Comparison of ENCODE assay signal across 25 cellular contexts in the genomic region with DNA sequence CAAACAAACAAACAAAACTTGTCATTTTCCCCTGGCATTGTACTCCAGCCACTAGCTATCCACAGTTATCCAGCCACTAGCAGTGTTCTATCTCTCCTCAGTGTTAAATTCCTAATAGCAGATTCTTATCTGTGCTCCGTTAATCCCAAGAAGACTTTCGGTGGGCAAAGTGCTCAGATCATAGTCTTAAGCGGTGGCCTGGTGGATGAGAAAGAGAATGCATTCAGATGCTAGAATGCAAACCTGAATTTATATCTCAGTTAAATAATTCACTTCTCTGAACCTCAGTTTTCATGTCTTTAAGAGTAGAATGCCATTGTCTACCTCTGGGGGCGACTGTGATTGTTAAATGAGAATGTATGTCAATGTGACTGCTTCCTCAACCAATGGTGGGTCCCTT. TPM values are rescaled to one million over a fixed set of nuclear protein-coding genes. Genes with fewer than 3 reads are reported as not detected.
"Had no signal": no experiment of that assay in that cellular context is flagged by ENCODE, and none has a peak within 500 bp of the region (broad histone marks: within the 10 kb centered on the region; RNA-seq: fewer than 3 reads in every experiment).

No MANE protein-coding gene starts in this region.

- H3K9me3 ChIP-seq: ascending aorta had no signal

- H3K27ac Mint-ChIP-seq: activated CD4-positive, alpha-beta memory T cell treated with anti-CD3 and anti-CD28 coated beads for 36 hours; activated CD4-positive, alpha-beta T cell treated with anti-CD3 and anti-CD28 coated beads, Interleukin-2, amount 10 ng/mL, durations not matched to agents 7 days and 5 days; activated naive CD4-positive, alpha-beta T cell treated with anti-CD3 and anti-CD28 coated beads, Interleukin-2, amount 50 U/mL, for 72 hours; activated naive CD8-positive, alpha-beta T cell treated with anti-CD3 and anti-CD28 coated beads, Interleukin-2, amount 50 U/mL, for 24 hours; T-cell had no signal

- H3K4me3 ChIP-seq: ascending aorta, MG63, SK-N-MC had no signal

- H3K27ac ChIP-seq: ascending aorta, KMS-11, SK-N-MC had no signal

- H3K27me3 ChIP-seq: ascending aorta had no signal

- H3K4me1 ChIP-seq: ascending aorta had no signal

- H3K4me2 ChIP-seq: KMS-11 had no signal

- H3K36me3 ChIP-seq: ascending aorta, MG63 had no signal

- DNase-seq: activated CD4-positive, alpha-beta memory T cell treated with anti-CD3 and anti-CD28 coated beads for 36 hours; activated CD4-positive, alpha-beta T cell treated with anti-CD3 and anti-CD28 coated beads, Interleukin-2, amount 10 ng/mL, durations not matched to agents 7 days and 5 days; activated CD4-positive, CD25-positive, alpha-beta regulatory T cell; activated CD8-positive, alpha-beta memory T cell treated with anti-CD3 and anti-CD28 coated beads for 24 hours; activated effector memory CD4-positive, alpha-beta T cell treated with anti-CD3 and anti-CD28 coated beads, Interleukin-2, amount 50 U/mL, for 16 hours; activated naive CD4-positive, alpha-beta T cell treated with Interleukin-2 at 50 U/mL for 16 hours; activated naive CD8-positive, alpha-beta T cell treated with anti-CD3 and anti-CD28 coated beads, Interleukin-2, amount 50 U/mL, for 24 hours; activated T-cell treated with anti-CD3 and anti-CD28 coated beads, Interleukin-2, amount 50 U/mL, for 4 hours; amniotic stem cell; MG63; MV-4-11; NCI-H1092 treated with DMSO at 0.1 percent for 48 hours; NCI-H1417 treated with DMSO at 0.1 percent for 48 hours; NCI-H1694; NCI-H2029 treated with DMSO at 0.1 percent for 48 hours; NCI-H510A treated with DMSO at 0.1 percent for 48 hours; T-cell; T-helper 2 cell; T1000 had no signal

- H3K4me1 Mint-ChIP-seq: activated CD4-positive, alpha-beta T cell treated with anti-CD3 and anti-CD28 coated beads, Interleukin-2, amount 10 ng/mL, durations not matched to agents 7 days and 5 days; T-cell had no signal

- ATAC-seq: activated naive CD4-positive, alpha-beta T cell treated with anti-CD3 and anti-CD28 coated beads, Interleukin-2, amount 50 U/mL, for 72 hours; activated naive CD8-positive, alpha-beta T cell treated with anti-CD3 and anti-CD28 coated beads, Interleukin-2, amount 50 U/mL, for 24 hours; activated T-cell treated with anti-CD3 and anti-CD28 coated beads, Interleukin-2, amount 50 U/mL, for 4 hours; T-cell had no signal

- FAIRE-seq: TTC549 had no signal

- H3K9ac ChIP-seq: KMS-11 had no signal

- H3K4me3 Mint-ChIP-seq: activated CD4-positive, alpha-beta memory T cell treated with anti-CD3 and anti-CD28 coated beads for 36 hours; activated CD4-positive, alpha-beta T cell treated with anti-CD3 and anti-CD28 coated beads, Interleukin-2, amount 10 ng/mL, durations not matched to agents 7 days and 5 days; activated naive CD8-positive, alpha-beta T cell treated with anti-CD3 and anti-CD28 coated beads, Interleukin-2, amount 50 U/mL, for 24 hours; activated T-cell treated with anti-CD3 and anti-CD28 coated beads, Interleukin-2, amount 50 U/mL, for 4 hours; brain; T-cell had no signal

- H3K9me3 Mint-ChIP-seq: activated CD4-positive, alpha-beta T cell treated with anti-CD3 and anti-CD28 coated beads, Interleukin-2, amount 10 ng/mL, durations not matched to agents 7 days and 5 days had no signal

- H3K36me3 Mint-ChIP-seq: brain, T-cell had no signal

RNA-seq across cellular contexts. Expression of a gene that starts 47.7 kb away (rescaled TPM):
- total RNA-seq: activated CD4-positive, alpha-beta T cell treated with anti-CD3 and anti-CD28 coated beads, Interleukin-2, amount 10 ng/mL, durations not matched to agents 7 days and 5 days had no signal
